1 cellular context compared by ENCODE assay signal in genomic region chr7:29563590-29564454, GRCh38.
A peak's percentile ranks its signal among the peaks of the same experiment; 100 is the strongest.
TF ChIP-seq lines count a peak whose summit lies in the region.

Gene PRR15 (plus strand): TSS chr7:29563835. CDS start chr7:29566330, 2,495 bp downstream.

TF ChIP-seq in HepG2, 621 proteins besides CTCF, POLR2A, EP300 and RAD21 (continued from another document and continues in another):
- TF ChIP-seq PITX1 (CRISPR knock-in tag; IDR thresholded peaks at IDR 0.05) (peak; percentile 68; the same call in 1 of the 2 replicates), ZNF574 (CRISPR knock-in tag; IDR thresholded peaks at IDR 0.05) (0 out of 2 replicates have a peak, but pooled peaks have one; percentile 11), THRA (CRISPR knock-in tag; IDR thresholded peaks at IDR 0.05; ENCODE audit: borderline replicate concordance) (no peak), ZNF724P (CRISPR knock-in tag; IDR thresholded peaks at IDR 0.05; ENCODE audit: borderline replicate concordance) (no peak), PHF21A (CRISPR knock-in tag; IDR thresholded peaks at IDR 0.05) (peak; percentile 60; the same call in 1 of the 2 replicates), SP1 (IDR thresholded peaks at IDR 0.05) (no peak), SP1 (CRISPR knock-in tag; IDR thresholded peaks at IDR 0.05) (no peak), IRF1 (CRISPR knock-in tag; IDR thresholded peaks at IDR 0.05; ENCODE audit: low read depth) (no peak), XBP1 (CRISPR knock-in tag; IDR thresholded peaks at IDR 0.05) (no peak), NFYB (CRISPR knock-in tag; IDR thresholded peaks at IDR 0.05) (peak; percentile 71), ZNF407 (CRISPR knock-in tag; IDR thresholded peaks at IDR 0.05; ENCODE audit: not compliant biosample characterization) (peak; percentile 30), ZNF101 (CRISPR knock-in tag; IDR thresholded peaks at IDR 0.05; ENCODE audit: borderline replicate concordance, low read depth) (no peak), PRDM10 (CRISPR knock-in tag; IDR thresholded peaks at IDR 0.05; ENCODE audit: low read depth) (no peak), ZNF597 (CRISPR knock-in tag; IDR thresholded peaks at IDR 0.05) (no peak), FOXK1 (CRISPR knock-in tag; IDR thresholded peaks at IDR 0.05; ENCODE audit: borderline replicate concordance, low read depth) (no peak), ZNF350 (CRISPR knock-in tag; IDR thresholded peaks at IDR 0.05; ENCODE audit: borderline replicate concordance, low read depth) (0 out of 2 replicates have a peak, but pooled peaks have one; percentile 35), TOE1 (CRISPR knock-in tag; IDR thresholded peaks at IDR 0.05) (no peak), JUND (CRISPR knock-in tag; IDR thresholded peaks at IDR 0.05) (no peak), TBX3 (IDR thresholded peaks at IDR 0.05; ENCODE audit: borderline replicate concordance) (no peak), MED13 (CRISPR knock-in tag; IDR thresholded peaks at IDR 0.05) (no peak), MEF2D (CRISPR knock-in tag; IDR thresholded peaks at IDR 0.05) (0 out of 2 replicates have a peak, but pooled peaks have one; percentile 17), ZNF567 (CRISPR knock-in tag; IDR thresholded peaks at IDR 0.05; ENCODE audit: borderline replicate concordance) (no peak), SNAPC2 (CRISPR knock-in tag; IDR thresholded peaks at IDR 0.05) (0 out of 2 replicates have a peak, but pooled peaks have one; percentile 37), HNF4G (IDR thresholded peaks at IDR 0.05; ENCODE audit: borderline replicate concordance, low read depth, low read length) (no peak), HNF4G (CRISPR knock-in tag; IDR thresholded peaks at IDR 0.05; ENCODE audit: borderline replicate concordance, low read depth) (no peak), POGZ (CRISPR knock-in tag; IDR thresholded peaks at IDR 0.05) (peak; percentile 25; the same call in 1 of the 2 replicates), NR1H2 (CRISPR knock-in tag; IDR thresholded peaks at IDR 0.05; ENCODE audit: borderline replicate concordance, low read depth) (no peak), SOX13 (IDR thresholded peaks at IDR 0.05) (no peak), SOX13 (CRISPR knock-in tag; conservative IDR thresholded peaks at IDR 0.05 in 1 of 2, IDR thresholded peaks at IDR 0.05 in 1 of 2) (no peak), ZNF235 (CRISPR knock-in tag; IDR thresholded peaks at IDR 0.05; ENCODE audit: borderline replicate concordance) (peak; percentile 85; the same call in 1 of the 2 replicates), ETV5 (CRISPR knock-in tag; IDR thresholded peaks at IDR 0.05; ENCODE audit: borderline replicate concordance) (0 out of 2 replicates have a peak, but pooled peaks have one; percentile 8), KAT2B (IDR thresholded peaks at IDR 0.05; ENCODE audit: borderline replicate concordance, low read depth, low read length) (no peak), ZNF776 (CRISPR knock-in tag; IDR thresholded peaks at IDR 0.05) (peak; percentile 77; the same call in 1 of the 2 replicates), STAG1 (CRISPR knock-in tag; IDR thresholded peaks at IDR 0.05) (no peak; the same call in 1 of the 2 replicates), HOMEZ (CRISPR knock-in tag; IDR thresholded peaks at IDR 0.05; ENCODE audit: low read depth) (0 out of 2 replicates have a peak, but pooled peaks have one; percentile 6), ZNF768 (CRISPR knock-in tag; IDR thresholded peaks at IDR 0.05) (no peak), NFKB2 (CRISPR knock-in tag; IDR thresholded peaks at IDR 0.05; ENCODE audit: borderline replicate concordance) (no peak)
